ENCODE assay signal across 28 cellular contexts in the genomic region with DNA sequence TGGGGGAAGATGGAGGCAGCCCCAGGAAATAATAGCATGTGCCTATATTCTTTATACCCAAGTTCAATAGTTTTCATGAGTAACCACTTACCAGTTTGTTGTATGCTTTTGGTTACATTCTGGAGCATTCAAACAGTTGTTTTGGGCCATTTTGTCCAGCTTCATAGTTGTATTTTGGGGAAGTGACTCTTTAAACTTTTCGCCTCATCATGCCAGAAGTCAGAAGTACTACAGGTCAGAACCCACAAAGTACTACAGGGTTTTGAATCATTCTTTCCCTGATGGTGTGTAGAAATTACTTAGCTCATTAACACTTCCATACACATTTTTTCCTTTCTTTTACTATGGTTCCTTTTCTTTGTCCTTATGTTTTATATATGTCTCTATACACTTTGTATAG.
"Had no signal": no experiment of that assay in that cellular context is flagged by ENCODE, and none has a peak within 500 bp of the region (broad histone marks: within the 10 kb centered on the region; RNA-seq: fewer than 3 reads in every experiment).

No MANE protein-coding gene starts in this region.

- H3K27me3 ChIP-seq: ascending aorta, body of pancreas, Peyer's patch, SJSA1 had no signal

- H3K4me3 ChIP-seq: ascending aorta, body of pancreas, Peyer's patch, SJSA1 had no signal

- H3K4me1 ChIP-seq: ascending aorta, body of pancreas, Peyer's patch, SJSA1 had no signal

- H3K9me3 ChIP-seq: ascending aorta, body of pancreas, Peyer's patch, SJSA1 had no signal

- H3K36me3 ChIP-seq: ascending aorta, Peyer's patch, SJSA1 had no signal

- H3K27ac ChIP-seq: ascending aorta, body of pancreas, Peyer's patch, RWPE1, SJSA1 had no signal

- DNase-seq: activated CD4-positive, alpha-beta T cell treated with anti-CD3 and anti-CD28 coated beads for 1 hour; activated CD4-positive, alpha-beta T cell treated with anti-CD3 and anti-CD28 coated beads, Interleukin-2, amount 10 ng/mL, durations not matched to agents 24 days and 14 days; activated CD4-positive, alpha-beta T cell treated with anti-CD3 and anti-CD28 coated beads, Interleukin-2, amount 50 U/mL, for 48 hours; activated CD8-positive, alpha-beta memory T cell treated with anti-CD3 and anti-CD28 coated beads, Interleukin-2, amount 10 ng/mL, durations not matched to agents 7 days and 5 days; activated effector memory CD4-positive, alpha-beta T cell treated with Interleukin-2 at 50 U/mL for 16 hours; activated naive CD4-positive, alpha-beta T cell; activated T-cell treated with anti-CD3 and anti-CD28 coated beads, Interleukin-2, amount 50 U/mL, for 24 hours; amniotic stem cell; body of pancreas; cortex of kidney; Kasumi-1; KBM-7; NCI-H1048; NCI-H146; NCI-H187 treated with DMSO at 0.1 percent for 48 hours; NCI-H2081 treated with DMSO at 0.1 percent for 48 hours; NCI-H2171; NCI-H2227 treated with DMSO at 0.1 percent for 48 hours; NCI-H446 treated with DMSO at 0.1 percent for 48 hours; NCI-H526; NCI-H82; Peyer's patch; Right ventricle myocardium superior had no signal

- ATAC-seq: activated CD8-positive, alpha-beta memory T cell treated with anti-CD3 and anti-CD28 coated beads, Interleukin-2, amount 10 ng/mL, durations not matched to agents 7 days and 5 days; body of pancreas; SK-N-SH treated with all-trans-retinoic acid at 6 μM for 48 hours; WTC11 had no signal
